ENCODE assay signal across 13 cellular contexts in the genomic region with DNA sequence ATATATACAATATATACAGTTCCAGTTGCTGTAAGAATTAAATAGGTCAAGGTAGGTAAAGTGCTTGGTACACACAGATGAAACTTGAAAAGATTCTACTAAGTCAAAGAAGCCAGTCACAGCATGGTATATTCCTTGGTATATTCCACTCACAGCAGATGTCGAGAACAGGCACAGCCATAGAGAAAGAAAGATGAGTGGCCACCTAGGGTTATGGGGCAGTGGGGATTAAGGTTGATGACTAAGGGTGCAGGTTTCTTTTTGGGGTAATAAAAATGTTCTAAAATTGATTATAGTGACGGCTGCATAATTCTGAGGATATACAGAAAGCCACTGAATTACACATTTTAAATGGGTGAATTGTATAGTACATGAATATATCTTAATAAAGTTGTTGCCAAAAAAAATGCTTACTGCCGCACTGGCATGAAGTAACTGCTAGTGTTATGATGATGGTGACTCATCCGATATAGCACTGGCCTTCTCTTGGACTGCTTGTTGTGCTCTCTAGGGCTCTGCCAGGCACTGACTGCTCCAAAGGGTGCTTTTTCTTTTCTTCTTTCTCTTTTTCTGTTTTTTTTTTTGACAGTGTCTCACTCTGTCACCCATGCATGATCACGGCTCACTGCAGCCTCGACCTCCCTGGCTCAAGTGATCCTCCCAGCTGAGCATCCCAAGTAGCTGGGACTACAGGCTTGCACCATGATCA. TPM values are rescaled to one million over a fixed set of nuclear protein-coding genes. Genes with fewer than 3 reads are reported as not detected.
DNase-seq lines count a peak whose midpoint lies in the region; TF ChIP-seq lines count a peak whose summit lies in the region.
"Had no signal": no experiment of that assay in that cellular context is flagged by ENCODE, and none has a peak within 500 bp of the region (broad histone marks: within the 10 kb centered on the region; RNA-seq: fewer than 3 reads in every experiment).

No MANE protein-coding gene starts in this region.

- 73% methylated on average over 6 of the region's 6 CpGs for WGBS in suprapubic skin

- H3K4me3 ChIP-seq in neutrophil (ENCODE audit: low read depth in 1 of 2, low read length in 1 of 2) (no peak overlapping the region), suprapubic skin (no peak overlapping the region), vagina (no peak overlapping the region)
- H3K4me3 ChIP-seq: Peyer's patch, transverse colon had no signal

- no peaks in the 10 kb centered on the region for H3K9me3 ChIP-seq in neutrophil
- no peaks in the 10 kb centered on the region for H3K9me3 ChIP-seq in suprapubic skin
- no peaks in the 10 kb centered on the region for H3K9me3 ChIP-seq in vagina
- H3K9me3 ChIP-seq: Peyer's patch, transverse colon had no signal

- no peak for TF ChIP-seq EP300 in suprapubic skin (IDR thresholded peaks at IDR 0.05)

- H3K27ac ChIP-seq in neutrophil (peak overlapping the region; percentile 81), suprapubic skin (no peak overlapping the region), vagina (no peak overlapping the region)

- intact Hi-C loops in vagina (cut with DNase I): no loop called here

- H3K4me1 ChIP-seq in neutrophil (ENCODE audit: control insufficient read depth in 1 of 2, insufficient read depth in 1 of 2, low read depth in 1 of 2, low read length in 1 of 2) (peaks cover 61 to 78% of the 10 kb centered on the region in 2 experiments), suprapubic skin (peaks cover 4% of the 10 kb centered on the region), vagina (no peaks in the 10 kb centered on the region)

- TF ChIP-seq CTCF in neutrophil (IDR thresholded peaks at IDR 0.05): no peak
- no peak for TF ChIP-seq CTCF in suprapubic skin (IDR thresholded peaks at IDR 0.05)
- no peak for TF ChIP-seq CTCF in vagina (IDR thresholded peaks at IDR 0.05)

- DNase-seq in AG08396 (ENCODE audit: low spot score) (peak; percentile 68), M059J (ENCODE audit: low read depth) (peak; percentile 86), dermis blood vessel endothelial cell (peak; percentile 69), suprapubic skin (ENCODE audit: low spot score in 2 of 2) (no peak), vagina (ENCODE audit: extremely low spot score in 2 of 2) (no peak), NOMO-1 treated with DMSO at 0.1 percent for 48 hours (lab: John Stamatoyannopoulos, UW; ENCODE audit: unreplicated experiment) (no peak), 8988T (no peak)
- DNase-seq: activated CD4-positive, CD25-positive, alpha-beta regulatory T cell treated with anti-CD3 and anti-CD28 coated beads, Interleukin-2, amount 50 U/mL, for 72 hours; activated naive CD4-positive, alpha-beta T cell treated with anti-CD3 and anti-CD28 coated beads for 36 hours; effector CD4-positive, alpha-beta T cell; Peyer's patch; transverse colon had no signal

- H3K36me3 ChIP-seq in neutrophil: peaks cover 35% of the 10 kb centered on the region
- peaks cover 60% of the 10 kb centered on the region for H3K36me3 ChIP-seq in suprapubic skin
- H3K36me3 ChIP-seq in vagina: peaks cover 0 to 43% of the 10 kb centered on the region in 2 donors

- TF ChIP-seq POLR2A in suprapubic skin (IDR thresholded peaks at IDR 0.05): no peak
- no peak for TF ChIP-seq POLR2A in vagina (IDR thresholded peaks at IDR 0.05)

- H3K27me3 ChIP-seq in neutrophil (no peaks in the 10 kb centered on the region), suprapubic skin (no peaks in the 10 kb centered on the region), vagina (no peaks in the 10 kb centered on the region)
- H3K27me3 ChIP-seq: Peyer's patch, transverse colon had no signal

RNA-seq across cellular contexts. Expression of a gene that starts 23.5 kb away (rescaled TPM):
- 14.0 and 27.9 TPM in 2 replicates for total RNA-seq in M059J (2014; rRNA removed; shearing (Covaris generic))
- total RNA-seq in dermis blood vessel endothelial cell (4.0 and 4.8 TPM in 2 replicates), suprapubic skin (10 to 100 TPM; 42.4 to 57.4 (median 49.0) TPM), vagina (28.0 TPM)

RNA-seq across cellular contexts. Expression of a gene that starts 39.5 kb away (rescaled TPM):
- total RNA-seq in M059J (2014; rRNA removed; shearing (Covaris generic)): 3.6 and 4.3 TPM in 2 replicates
- 1.0 and 1.7 TPM in 2 replicates for total RNA-seq in dermis blood vessel endothelial cell
- total RNA-seq in suprapubic skin: 10 to 100 TPM; 17.5 to 25.0 (median 19.9) TPM
- 17.4 TPM for total RNA-seq in vagina

Comparison
In these comparisons a context has a peak if more than half of its experiments do, and no peak if none do; other contexts are left out.
1. DNase-seq: peak in AG08396 (single experiment), M059J (single experiment) and dermis blood vessel endothelial cell (single experiment); none in suprapubic skin (0 of 2), vagina (0 of 2), NOMO-1 treated with DMSO at 0.1 percent for 48 hours (single experiment) and 8988T (single experiment).